Comparison of ENCODE assay signal across 15 cellular contexts in the genomic region with DNA sequence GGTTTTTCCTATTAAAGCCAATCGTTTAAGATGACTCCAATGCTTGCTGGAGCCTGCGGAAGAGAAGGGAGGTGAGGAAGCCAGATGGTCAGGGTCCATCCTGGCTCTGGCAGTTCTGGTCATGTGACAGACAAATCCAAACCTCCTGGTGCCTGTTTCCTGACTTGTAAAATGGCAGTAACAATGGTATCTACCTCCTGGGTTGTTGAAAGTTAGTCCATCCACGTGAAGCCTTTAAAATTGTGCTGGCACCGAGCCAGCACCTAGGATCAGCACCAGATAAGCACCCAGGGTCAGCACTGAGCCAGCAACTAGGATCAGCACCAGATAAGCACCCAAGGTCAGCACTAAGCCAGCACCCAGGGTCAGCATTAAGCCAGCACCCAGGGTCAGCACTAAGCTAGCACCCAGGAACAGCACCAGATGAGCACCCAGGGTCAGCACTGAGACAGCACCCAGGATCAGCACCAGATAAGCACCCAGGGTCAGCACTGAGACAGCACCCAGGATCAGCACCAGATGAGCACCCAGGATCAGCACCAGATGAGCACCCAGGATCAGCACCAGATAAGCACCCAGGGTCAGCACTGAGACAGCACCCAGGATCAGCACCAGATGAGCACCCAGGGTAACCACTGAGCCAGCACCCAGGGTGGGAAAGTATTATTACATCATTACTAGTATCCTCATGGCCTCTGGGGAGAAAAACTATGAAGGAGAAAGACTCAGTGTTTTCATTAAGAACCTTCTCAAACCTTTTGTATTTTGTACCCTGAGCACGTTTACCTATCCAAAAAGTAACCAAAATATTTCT. TPM values are rescaled to one million over a fixed set of nuclear protein-coding genes. Genes with fewer than 3 reads are reported as not detected.
A peak's percentile ranks its signal among the peaks of the same experiment; 100 is the strongest.
DNase-seq lines count a peak whose midpoint lies in the region; ATAC-seq, FAIRE-seq and TF ChIP-seq lines count a peak whose summit lies in the region.
"Had no signal": no experiment of that assay in that cellular context is flagged by ENCODE, and none has a peak within 500 bp of the region (broad histone marks: within the 10 kb centered on the region; RNA-seq: fewer than 3 reads in every experiment).

No MANE protein-coding gene starts in this region.

- FAIRE-seq in GM12891 (lab: Jason Lieb, UNC) = peak; percentile 75
- FAIRE-seq: G401.6 had no signal

- H3K4me3 Mint-ChIP-seq in nephron progenitor cell = no peak overlapping the region
- H3K4me3 Mint-ChIP-seq: T-cell had no signal

- no peak for DNase-seq in GM12891 (ENCODE audit: insufficient read length, low spot score)
- DNase-seq in NCI-H524 (lab: John Stamatoyannopoulos, UW) = peak; percentile 45 to 81
- no peak for DNase-seq in caudate nucleus (lab: John Stamatoyannopoulos, UW)
- no peak for DNase-seq in nephron progenitor cell
- no peak for DNase-seq in UCSD-AML1 (lab: John Stamatoyannopoulos, UW; ENCODE audit: unreplicated experiment)
- DNase-seq in activated CD4-positive, alpha-beta T cell treated with anti-CD3 and anti-CD28 coated beads for 48 hours = no peak
- DNase-seq: cerebellar nuclear complex; NK-92 treated with Interleukin-12 subunit alpha and Interleukin-12 subunit beta, amount 100 ng/mL, for 24 hours; stimulated activated CD4-positive, alpha-beta T cell treated with anti-CD3 and anti-CD28 coated beads, Interleukin-2, amount 100 ng/mL, for 48 hours; T-cell had no signal

- no peaks in the 10 kb centered on the region for H3K9me3 Mint-ChIP-seq in nephron progenitor cell
- H3K9me3 Mint-ChIP-seq: activated T-helper 2 cell treated with anti-CD3 and anti-CD28 coated beads, Interferon-gamma antibody, Interleukin-2, Interleukin-4, amounts not matched to agents 10 μg/mL and 5 μg/mL and 100 μg/mL, durations not matched to agents 14 hours and 24 hours and 36 hours; T-cell had no signal

- peak overlapping the region; percentile 98 for H3K27ac ChIP-seq in caudate nucleus (ENCODE audit: low read depth, low read length)
- H3K27ac ChIP-seq: epithelial cell of prostate had no signal

- H3K27ac Mint-ChIP-seq in nephron progenitor cell = peak overlapping the region; percentile 47
- H3K27ac Mint-ChIP-seq: activated T-helper 2 cell treated with anti-CD3 and anti-CD28 coated beads, Interferon-gamma antibody, Interleukin-2, Interleukin-4, amounts not matched to agents 10 μg/mL and 5 μg/mL and 100 μg/mL, durations not matched to agents 14 hours and 24 hours and 36 hours had no signal

- no peak for TF ChIP-seq POLR2A in GM12891 (IDR thresholded peaks at IDR 0.05; ENCODE audit: low read depth, low read length)

- H3K36me3 Mint-ChIP-seq in nephron progenitor cell (ENCODE audit: low read depth) = no peaks in the 10 kb centered on the region

- no peak for TF ChIP-seq CTCF in nephron progenitor cell (IDR thresholded peaks at IDR 0.05)

- H3K4me1 Mint-ChIP-seq in nephron progenitor cell = peaks cover 51% of the 10 kb centered on the region

- peaks cover 14% of the 10 kb centered on the region for H3K27me3 Mint-ChIP-seq in nephron progenitor cell (ENCODE audit: low read depth, poor library complexity)
- H3K27me3 Mint-ChIP-seq: T-cell had no signal

- ATAC-seq in GM18870 (IDR thresholded peaks at IDR 0.05; ENCODE audit: unreplicated experiment) = no peak
- ATAC-seq: gastroesophageal sphincter, T-cell had no signal

TF ChIP-seq in GM12891, 5 proteins besides CTCF, POLR2A, EP300 and RAD21:
- no peak for TF ChIP-seq PAX5 (IDR thresholded peaks at IDR 0.05; ENCODE audit: insufficient read depth, low read length, severe bottlenecking)
- TF ChIP-seq TAF1 (IDR thresholded peaks at IDR 0.05; ENCODE audit: low read depth, low read length) = no peak
- TF ChIP-seq POU2F2 (IDR thresholded peaks at IDR 0.05; ENCODE audit: low read depth, low read length) = no peak
- TF ChIP-seq SPI1 (IDR thresholded peaks at IDR 0.05; ENCODE audit: low read depth, low read length) = no peak
- no peak for TF ChIP-seq POLR2AphosphoS5 (IDR thresholded peaks at IDR 0.05; ENCODE audit: low read depth, low read length)

RNA-seq across cellular contexts. Expression of a gene that starts 17.2 kb away (rescaled TPM):
- 43.1 TPM for polyA plus RNA-seq in GM12891 (2012; ENCODE audit: low read depth, missing spikeins)

RNA-seq across cellular contexts. Expression of a gene that starts 59.8 kb away (rescaled TPM):
- polyA plus RNA-seq in GM12891 (2012; ENCODE audit: low read depth, missing spikeins) = 34.0 TPM

Comparison
In these comparisons a context has a peak if more than half of its experiments do, and no peak if none do; other contexts are left out.
1. DNase-seq: peak in NCI-H524 (2 of 2); none in GM12891 (single experiment), caudate nucleus (0 of 61), nephron progenitor cell (single experiment), UCSD-AML1 (single experiment) and activated CD4-positive, alpha-beta T cell treated with anti-CD3 and anti-CD28 coated beads for 48 hours (single experiment).